Comparison of ENCODE assay signal across 17 cellular contexts in genomic region chr6:111013144-111013905, GRCh38. TPM values are rescaled to one million over a fixed set of nuclear protein-coding genes. Genes with fewer than 3 reads are reported as not detected.
A peak's percentile ranks its signal among the peaks of the same experiment; 100 is the strongest.
DNase-seq lines count a peak whose midpoint lies in the region; ATAC-seq and FAIRE-seq lines count a peak whose summit lies in the region.
"Had no signal": no experiment of that assay in that cellular context is flagged by ENCODE, and none has a peak within 500 bp of the region (broad histone marks: within the 10 kb centered on the region; RNA-seq: fewer than 3 reads in every experiment).

No MANE protein-coding gene starts in this region.

- DNase-seq in GM19239 (ENCODE audit: insufficient read length, low spot score) (no peak), NCI-H146 treated with DMSO at 0.1 percent for 48 hours (lab: John Stamatoyannopoulos, UW; ENCODE audit: unreplicated experiment) (peak; percentile 56), adipocyte (ENCODE audit: low read depth) (peak; percentile 64), left lobe of liver (ENCODE audit: low spot score) (no peak), MG63 (no peak), HTR-8/SVneo (ENCODE audit: insufficient read length, low spot score) (no peak)
- DNase-seq in activated CD4-positive, alpha-beta T cell treated with anti-CD3 and anti-CD28 coated beads for 48 hours: no peak
- DNase-seq: activated CD8-positive, alpha-beta memory T cell treated with anti-CD3 and anti-CD28 coated beads for 24 hours; central memory CD4-positive, alpha-beta T cell; effector memory CD4-positive, alpha-beta T cell; kidney; naive thymus-derived CD8-positive, alpha-beta T cell; OCI-M1; SHP77 treated with DMSO at 0.1 percent for 48 hours; testis had no signal

- no peaks in the 10 kb centered on the region for H3K27me3 ChIP-seq in adipocyte (replicated peaks; ENCODE audit: control insufficient read depth, insufficient read depth, low read length)
- no peaks in the 10 kb centered on the region for H3K27me3 ChIP-seq in MG63
- H3K27me3 ChIP-seq: hepatocyte, testis had no signal

- H3K4me3 ChIP-seq in adipocyte (ENCODE audit: low read length): no peak overlapping the region
- no peak overlapping the region for H3K4me3 ChIP-seq in MG63
- H3K4me3 ChIP-seq: hepatocyte, testis had no signal

- ATAC-seq in left lobe of liver: peak; percentile 5
- ATAC-seq: naive thymus-derived CD8-positive, alpha-beta T cell; WTC11 had no signal

- H3K4me1 ChIP-seq in adipocyte (ENCODE audit: control insufficient read depth, insufficient read depth, low read length): peaks cover 32% of the 10 kb centered on the region
- H3K4me1 ChIP-seq: testis had no signal

- FAIRE-seq in GM19239 (lab: Jason Lieb, UNC) (peak; percentile 11), HTR-8/SVneo (lab: Jason Lieb, UNC) (no peak)
- FAIRE-seq: kidney had no signal

- H3K9ac ChIP-seq in adipocyte (ENCODE audit: low read length): peak overlapping the region; percentile 31

- no peaks in the 10 kb centered on the region for H3K9me3 ChIP-seq in adipocyte (ENCODE audit: control insufficient read depth, low read length)
- H3K9me3 ChIP-seq in MG63: no peaks in the 10 kb centered on the region
- H3K9me3 ChIP-seq: testis had no signal

- peaks cover 48% of the 10 kb centered on the region for H3K36me3 ChIP-seq in adipocyte (ENCODE audit: control insufficient read depth, insufficient read depth, low read length, severe bottlenecking)
- H3K36me3 ChIP-seq in MG63: peaks cover 58% of the 10 kb centered on the region

RNA-seq across cellular contexts. Expression of gene RPF2, which starts 31.5 kb away (rescaled TPM):
- total RNA-seq in left lobe of liver: 10.8 TPM
- 51.4 and 105 TPM in 2 replicates for total RNA-seq in MG63 (2014; rRNA removed; shearing (Covaris generic); ENCODE audit: low replicate concordance)

RNA-seq across cellular contexts. Expression of gene GTF3C6, which starts 54.8 kb away (rescaled TPM):
- total RNA-seq in left lobe of liver: 23.4 TPM
- total RNA-seq in MG63 (2014; rRNA removed; shearing (Covaris generic); ENCODE audit: low replicate concordance): 22.3 and 68.3 TPM in 2 replicates

Comparison
In these comparisons a context has a peak if more than half of its experiments do, and no peak if none do; other contexts are left out.
1. DNase-seq: peak in NCI-H146 treated with DMSO at 0.1 percent for 48 hours (single experiment) and adipocyte (single experiment); none in GM19239 (single experiment), left lobe of liver (single experiment), activated CD4-positive, alpha-beta T cell treated with anti-CD3 and anti-CD28 coated beads for 48 hours (single experiment), MG63 (single experiment) and HTR-8/SVneo (single experiment).